ENCODE assay signal across 14 cellular contexts in the genomic region with DNA sequence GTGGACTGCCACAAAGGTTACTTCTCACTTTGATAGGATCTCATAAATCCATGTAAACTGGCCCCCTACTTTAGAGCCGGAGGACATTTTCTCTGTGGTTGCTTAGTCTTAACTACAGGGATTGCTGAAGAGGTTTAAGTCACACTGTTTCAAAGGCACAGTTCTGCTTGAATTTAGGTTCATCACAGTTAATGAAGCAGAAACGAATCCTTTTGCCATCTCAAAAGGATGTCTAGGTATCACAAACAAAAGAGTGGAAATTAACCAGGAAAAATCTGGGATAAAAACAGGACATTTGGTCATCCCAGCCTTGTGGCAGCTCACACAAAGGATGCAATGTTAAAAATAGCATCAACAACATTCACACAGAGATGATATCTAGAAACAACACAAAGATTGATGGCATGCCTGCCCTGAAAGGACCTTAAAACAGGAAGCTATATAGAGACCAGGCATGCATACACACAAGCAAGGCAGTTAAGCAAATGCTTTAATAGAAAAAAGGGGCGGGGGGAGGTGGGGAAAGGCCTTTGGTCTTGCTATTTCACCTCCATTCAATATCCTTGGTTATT.
DNase-seq lines count a peak whose midpoint lies in the region; ATAC-seq and TF ChIP-seq lines count a peak whose summit lies in the region.
"Had no signal": no experiment of that assay in that cellular context is flagged by ENCODE, and none has a peak within 500 bp of the region (broad histone marks: within the 10 kb centered on the region; RNA-seq: fewer than 3 reads in every experiment).

No MANE protein-coding gene starts in this region.

- H3K18ac ChIP-seq in mesendoderm (ENCODE audit: low read length): no peak overlapping the region

- DNase-seq in NCI-H69 (lab: John Stamatoyannopoulos, UW): peak; percentile 76
- DNase-seq in dermis blood vessel endothelial cell: peak; percentile 89
- peak; percentile 35 for DNase-seq in mesendoderm
- DNase-seq in thoracic aorta (ENCODE audit: low spot score): no peak
- no peak for DNase-seq in effector memory CD8-positive, alpha-beta T cell
- DNase-seq in suprapubic skin (ENCODE audit: low spot score in 2 of 2): no peak
- DNase-seq: activated CD4-positive, alpha-beta memory T cell treated with anti-CD3 and anti-CD28 coated beads, Interleukin-2, amount 10 ng/mL, durations not matched to agents 7 days and 5 days; amniotic stem cell; EL; posterior cingulate gyrus; tibial artery had no signal

- H3K79me2 ChIP-seq in mesendoderm (ENCODE audit: control insufficient read depth, insufficient read depth, low read length): peaks cover 20% of the 10 kb centered on the region

- H3K4me1 ChIP-seq in mesendoderm (ENCODE audit: control insufficient read depth, low read depth, low read length): peaks cover 3% of the 10 kb centered on the region
- H3K4me1 ChIP-seq in thoracic aorta (ENCODE audit: control insufficient read depth in 1 of 2, low read depth in 2 of 2): peaks cover 14 to 45% of the 10 kb centered on the region in 2 donors
- peaks cover 3% of the 10 kb centered on the region for H3K4me1 ChIP-seq in suprapubic skin

- H2BK120ac ChIP-seq in mesendoderm (ENCODE audit: low read depth, low read length): no peak overlapping the region

- no peak overlapping the region for H3K23ac ChIP-seq in mesendoderm (ENCODE audit: low read length)

- peaks cover 16 to 20% of the 10 kb centered on the region in 2 donors for H3K27me3 Mint-ChIP-seq in effector memory CD8-positive, alpha-beta T cell
- H3K27me3 Mint-ChIP-seq: activated CD4-positive, alpha-beta memory T cell treated with anti-CD3 and anti-CD28 coated beads, Interleukin-2, amount 10 ng/mL, durations not matched to agents 7 days and 5 days had no signal

- no peaks in the 10 kb centered on the region for H3K36me3 ChIP-seq in mesendoderm (ENCODE audit: control insufficient read depth, insufficient read depth, low read length)
- no peaks in the 10 kb centered on the region for H3K36me3 ChIP-seq in thoracic aorta
- H3K36me3 ChIP-seq in suprapubic skin: no peaks in the 10 kb centered on the region
- H3K36me3 ChIP-seq: tibial artery had no signal

- no peaks in the 10 kb centered on the region for H3K9me3 ChIP-seq in thoracic aorta
- H3K9me3 ChIP-seq in suprapubic skin: no peaks in the 10 kb centered on the region
- H3K9me3 ChIP-seq: tibial artery had no signal

- no peak overlapping the region for H2BK15ac ChIP-seq in mesendoderm (replicated peaks; ENCODE audit: low read depth)

- no peak overlapping the region for H2BK5ac ChIP-seq in mesendoderm (ENCODE audit: low read length)

- no peak overlapping the region for H2AK5ac ChIP-seq in mesendoderm (ENCODE audit: low read length)

- no CpG with 5 or more reads among the region's 3 CpGs for WGBS in mesendoderm (ENCODE audit: extremely low coverage, insufficient coverage, low lambda C conversion rate)
- WGBS in suprapubic skin: 73% methylated on average over 3 of the region's 3 CpGs

- no peak overlapping the region for H4K8ac ChIP-seq in mesendoderm (ENCODE audit: low read depth, low read length)

- peaks cover 7% of the 10 kb centered on the region for H3K79me1 ChIP-seq in mesendoderm (ENCODE audit: low read length)

- H3K4me3 ChIP-seq in mesendoderm (ENCODE audit: low read length): no peak overlapping the region
- H3K4me3 ChIP-seq in thoracic aorta: no peak overlapping the region
- no peak overlapping the region for H3K4me3 ChIP-seq in suprapubic skin
- H3K4me3 ChIP-seq: SK-N-MC, tibial artery had no signal

- TF ChIP-seq EP300 in suprapubic skin (IDR thresholded peaks at IDR 0.05): no peak

- no peak overlapping the region for H3K4me3 Mint-ChIP-seq in effector memory CD8-positive, alpha-beta T cell
- H3K4me3 Mint-ChIP-seq: activated CD4-positive, alpha-beta memory T cell treated with anti-CD3 and anti-CD28 coated beads, Interleukin-2, amount 10 ng/mL, durations not matched to agents 7 days and 5 days had no signal

- no peak overlapping the region for H3K27ac Mint-ChIP-seq in effector memory CD8-positive, alpha-beta T cell
- H3K27ac Mint-ChIP-seq: activated CD4-positive, alpha-beta memory T cell treated with anti-CD3 and anti-CD28 coated beads, Interleukin-2, amount 10 ng/mL, durations not matched to agents 7 days and 5 days had no signal

- no peak overlapping the region for H3K56ac ChIP-seq in mesendoderm (ENCODE audit: low read length)

- H3K9me3 Mint-ChIP-seq in effector memory CD8-positive, alpha-beta T cell: no peaks in the 10 kb centered on the region
- H3K9me3 Mint-ChIP-seq: activated CD4-positive, alpha-beta memory T cell treated with anti-CD3 and anti-CD28 coated beads, Interleukin-2, amount 10 ng/mL, durations not matched to agents 7 days and 5 days had no signal

- ATAC-seq in thoracic aorta (ENCODE audit: insufficient number of reproducible peaks, low FRiP score, low read depth) (no peak), HG03520 (IDR thresholded peaks at IDR 0.05; ENCODE audit: unreplicated experiment) (no peak)
- ATAC-seq in effector memory CD8-positive, alpha-beta T cell (replicated peaks): no peak

- no peak overlapping the region for H4K5ac ChIP-seq in mesendoderm (ENCODE audit: low read length)

- no peaks in the 10 kb centered on the region for H3K4me1 Mint-ChIP-seq in effector memory CD8-positive, alpha-beta T cell (ENCODE audit: low read depth in 2 of 2)
- H3K4me1 Mint-ChIP-seq: activated CD4-positive, alpha-beta memory T cell treated with anti-CD3 and anti-CD28 coated beads, Interleukin-2, amount 10 ng/mL, durations not matched to agents 7 days and 5 days had no signal

- H3K4ac ChIP-seq in mesendoderm (ENCODE audit: low read depth, low read length): no peak overlapping the region

- no peak for TF ChIP-seq POLR2A in suprapubic skin (IDR thresholded peaks at IDR 0.05)

- H3K9ac ChIP-seq in mesendoderm (ENCODE audit: low read length): no peak overlapping the region

- TF ChIP-seq CTCF in thoracic aorta (IDR thresholded peaks at IDR 0.05): no peak
- TF ChIP-seq CTCF in suprapubic skin (IDR thresholded peaks at IDR 0.05): no peak

- H3K36me3 Mint-ChIP-seq in effector memory CD8-positive, alpha-beta T cell (ENCODE audit: insufficient read depth): no peaks in the 10 kb centered on the region

- H3K27ac ChIP-seq in mesendoderm (ENCODE audit: low read depth, low read length): no peak overlapping the region
- peak overlapping the region; percentile 33 to 62 for H3K27ac ChIP-seq in thoracic aorta
- H3K27ac ChIP-seq in suprapubic skin: no peak overlapping the region
- H3K27ac ChIP-seq: C4-2B, SK-N-MC, tibial artery had no signal

- H3K4me2 ChIP-seq in mesendoderm (ENCODE audit: low read length): no peak overlapping the region

- H3K27me3 ChIP-seq in mesendoderm (ENCODE audit: insufficient read depth, low read length, poor library complexity) (no peaks in the 10 kb centered on the region), thoracic aorta (replicated peaks; ENCODE audit: insufficient read depth) (no peaks in the 10 kb centered on the region), suprapubic skin (no peaks in the 10 kb centered on the region)
- H3K27me3 ChIP-seq: tibial artery had no signal

Comparison
In these comparisons a context has a peak if more than half of its experiments do, and no peak if none do; other contexts are left out.
1. DNase-seq: peak in NCI-H69 (single experiment), dermis blood vessel endothelial cell (single experiment) and mesendoderm (single experiment); none in thoracic aorta (single experiment), effector memory CD8-positive, alpha-beta T cell (0 of 3) and suprapubic skin (0 of 2).
2. H3K27ac ChIP-seq: peak in thoracic aorta (2 of 2); none in mesendoderm (single experiment) and suprapubic skin (single experiment).